Comparison of ENCODE assay signal across 17 cellular contexts in genomic region chr20:54350415-54350814, GRCh38.
DNase-seq lines count a peak whose midpoint lies in the region; ATAC-seq and TF ChIP-seq lines count a peak whose summit lies in the region.
"Had no signal": no experiment of that assay in that cellular context is flagged by ENCODE, and none has a peak within 500 bp of the region (broad histone marks: within the 10 kb centered on the region; RNA-seq: fewer than 3 reads in every experiment).

No MANE protein-coding gene starts in this region.

- peaks cover 34% of the 10 kb centered on the region for H3K27me3 Mint-ChIP-seq in stimulated activated naive CD8-positive, alpha-beta T cell treated with anti-CD3 and anti-CD28 coated beads, Interleukin-15, amount 100 ng/mL, for 72 hours

- no peaks in the 10 kb centered on the region for H3K9me3 ChIP-seq in SK-N-MC (ENCODE audit: low read depth, low read length)
- H3K9me3 ChIP-seq: breast epithelium had no signal

- peak overlapping the region; percentile 40; the same call in 1 of the 2 replicates for H3K27ac ChIP-seq in SK-N-MC
- H3K27ac ChIP-seq: breast epithelium had no signal

- H3K9me3 Mint-ChIP-seq in stimulated activated naive CD8-positive, alpha-beta T cell treated with anti-CD3 and anti-CD28 coated beads, Interleukin-15, amount 100 ng/mL, for 72 hours, result peaks cover 0 to 6% of the 10 kb centered on the region in 2 donors

- H3K36me3 ChIP-seq in SK-N-MC (ENCODE audit: insufficient read depth, low read length), result no peaks in the 10 kb centered on the region
- H3K36me3 ChIP-seq: breast epithelium had no signal

- peak; percentile 56 for ATAC-seq in stimulated activated naive CD8-positive, alpha-beta T cell treated with anti-CD3 and anti-CD28 coated beads, Interleukin-15, amount 100 ng/mL, for 72 hours
- no peak for ATAC-seq in stimulated activated naive CD8-positive, alpha-beta T cell treated with anti-CD3 and anti-CD28 coated beads, Interleukin-15, Interleukin-2, amounts not matched to agents 100 U/mL and 50 U/mL, for 24 hours
- ATAC-seq in HG03571 (IDR thresholded peaks at IDR 0.05; ENCODE audit: unreplicated experiment), result no peak
- ATAC-seq in HG03135 (IDR thresholded peaks at IDR 0.05; ENCODE audit: unreplicated experiment), result no peak
- no peak for ATAC-seq in GM18519 (IDR thresholded peaks at IDR 0.05; ENCODE audit: low FRiP score, unreplicated experiment)
- no peak for ATAC-seq in HG03442 (IDR thresholded peaks at IDR 0.05; ENCODE audit: unreplicated experiment)
- ATAC-seq: left ventricle myocardium superior had no signal

- H3K4me3 Mint-ChIP-seq in stimulated activated naive CD8-positive, alpha-beta T cell treated with anti-CD3 and anti-CD28 coated beads, Interleukin-15, amount 100 ng/mL, for 72 hours, result no peak overlapping the region
- H3K4me3 Mint-ChIP-seq: B cell, nephron had no signal

- H3K9ac ChIP-seq in SK-N-MC (ENCODE audit: insufficient read length), result no peak overlapping the region

- no peak overlapping the region for H3K4me3 ChIP-seq in SK-N-MC
- H3K4me3 ChIP-seq in fibroblast of pulmonary artery (replicated peaks; ENCODE audit: low read depth, low read length), result no peak overlapping the region
- H3K4me3 ChIP-seq: breast epithelium had no signal

- H3K4me1 Mint-ChIP-seq in stimulated activated naive CD8-positive, alpha-beta T cell treated with anti-CD3 and anti-CD28 coated beads, Interleukin-15, amount 100 ng/mL, for 72 hours, result peaks cover 14% of the 10 kb centered on the region
- H3K4me1 Mint-ChIP-seq: B cell had no signal

- H3K27ac Mint-ChIP-seq in stimulated activated naive CD8-positive, alpha-beta T cell treated with anti-CD3 and anti-CD28 coated beads, Interleukin-15, amount 100 ng/mL, for 72 hours, result peak overlapping the region; percentile 61 to 98
- H3K27ac Mint-ChIP-seq: B cell, nephron had no signal

- peak in 1 of 2 donors; percentile 24 for DNase-seq in stimulated activated naive CD8-positive, alpha-beta T cell treated with anti-CD3 and anti-CD28 coated beads, Interleukin-15, amount 100 ng/mL, for 72 hours
- DNase-seq in stimulated activated naive CD8-positive, alpha-beta T cell treated with anti-CD3 and anti-CD28 coated beads, Interleukin-15, Interleukin-2, amounts not matched to agents 100 U/mL and 50 U/mL, for 24 hours, result no peak
- DNase-seq in SK-N-MC (ENCODE audit: low read depth, low spot score) (no peak), fibroblast of pulmonary artery (ENCODE audit: low read depth) (peak; percentile 65)
- DNase-seq: activated naive CD4-positive, alpha-beta T cell treated with Interleukin-2 at 50 U/mL for 16 hours; KG1; left ventricle myocardium superior; NCI-H1694; stimulated activated CD4-positive, alpha-beta T cell treated with anti-CD3 and anti-CD28 coated beads, Interleukin-15, amount 100 ng/mL, for 24 hours; SW 1271 had no signal

- no peak for TF ChIP-seq CTCF in fibroblast of pulmonary artery (IDR thresholded peaks at IDR 0.05; ENCODE audit: low read length, missing control alignments)
